In the genomic region with DNA sequence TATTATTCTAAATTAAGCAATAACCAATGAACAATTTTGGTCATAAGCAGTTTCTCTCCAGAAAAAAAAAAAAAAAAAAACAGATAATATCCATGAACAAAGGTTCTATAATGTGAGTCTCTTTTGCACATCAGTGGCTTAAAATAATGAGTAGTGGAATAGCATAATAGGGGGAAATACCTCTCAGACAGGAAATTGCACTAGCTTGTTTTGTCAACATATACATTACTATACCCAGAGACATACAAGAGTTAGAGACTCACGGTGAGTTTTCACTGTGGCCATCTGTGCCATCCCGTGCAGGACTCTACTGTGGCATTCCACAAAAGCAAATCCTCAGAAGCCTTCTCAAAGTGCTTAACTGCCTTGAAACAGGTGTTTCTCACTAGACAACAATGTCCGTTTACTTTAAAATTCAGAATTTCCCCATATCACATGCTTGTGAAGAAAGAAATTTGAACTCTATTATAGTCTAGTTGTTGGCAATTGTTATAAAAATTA, we compare ENCODE assay signal across 17 cellular contexts.
DNase-seq lines count a peak whose midpoint lies in the region; ATAC-seq and TF ChIP-seq lines count a peak whose summit lies in the region.
"Had no signal": no experiment of that assay in that cellular context is flagged by ENCODE, and none has a peak within 500 bp of the region (broad histone marks: within the 10 kb centered on the region; RNA-seq: fewer than 3 reads in every experiment).

No MANE protein-coding gene starts in this region.

- ATAC-seq in left ventricle myocardium superior: peak; percentile 30

- peak overlapping the region; percentile 95 for H3K27ac ChIP-seq in VCaP

- intact Hi-C loops in left ventricle myocardium superior (cut with micrococcal nuclease): loop anchor here (10.0 kb wide), 1 partner anchor 233 kb away; no protein-coding TSS in a partner anchor
- intact Hi-C loops in cardiac septum (cut with DNase I): loop anchor here (10.0 kb wide), 1 partner anchor 343 kb away; no protein-coding TSS in a partner anchor

- no peak for TF ChIP-seq CTCF in VCaP (conservative IDR thresholded peaks at IDR 0.05)

- DNase-seq in left ventricle myocardium superior (no peak), cardiac septum (ENCODE audit: low spot score) (no peak), lung microvascular endothelial cell (ENCODE audit: low read depth in 2 of 2) (peak; percentile 33 to 54), COR-L47 (lab: John Stamatoyannopoulos, UW) (no peak)
- no peak for DNase-seq in NK-92 treated with Interleukin-12 subunit alpha and Interleukin-12 subunit beta, amount 100 ng/mL, for 24 hours (lab: John Stamatoyannopoulos, UW)
- DNase-seq in activated T-cell treated with anti-CD3 and anti-CD28 coated beads, Interleukin-2, amount 50 U/mL, for 48 hours: no peak
- DNase-seq: DMS79 treated with DMSO at 0.1 percent for 48 hours, H7, Karpas-422, MV-4-11, NCI-H1105 treated with DMSO at 0.1 percent for 48 hours, NCI-H1694, NCI-H2081, NCI-H446 treated with DMSO at 0.1 percent for 48 hours, NCI-H748 treated with DMSO at 0.1 percent for 48 hours, OCI-M1 had no signal

Comparison
In these comparisons a context has a peak if more than half of its experiments do, and no peak if none do; other contexts are left out.
1. DNase-seq: peak in lung microvascular endothelial cell (2 of 2); none in left ventricle myocardium superior (single experiment), cardiac septum (single experiment), NK-92 treated with Interleukin-12 subunit alpha and Interleukin-12 subunit beta, amount 100 ng/mL, for 24 hours (single experiment), activated T-cell treated with anti-CD3 and anti-CD28 coated beads, Interleukin-2, amount 50 U/mL, for 48 hours (0 of 2) and COR-L47 (single experiment).